ENCODE assay signal across 26 cellular contexts in the genomic region with DNA sequence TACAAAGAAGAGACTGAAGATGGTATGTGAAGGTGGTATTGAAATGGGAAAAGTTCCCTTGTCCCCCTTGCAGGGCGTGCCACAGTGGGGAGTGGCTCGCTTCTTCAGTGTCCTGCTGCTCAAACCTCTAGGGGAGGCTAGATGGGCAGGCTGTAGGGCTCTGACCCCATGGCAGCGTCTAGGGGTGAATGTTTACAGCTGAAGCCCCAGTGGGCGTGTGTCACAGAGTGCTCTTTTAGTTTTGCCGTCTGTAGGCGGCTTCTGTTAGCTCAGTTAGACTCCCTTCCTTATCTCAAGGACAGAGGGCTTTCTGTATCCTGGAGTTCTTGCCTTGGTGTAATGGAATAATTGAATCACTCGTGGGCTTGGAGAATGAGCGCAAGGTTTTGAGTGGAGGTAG.
A peak's percentile ranks its signal among the peaks of the same experiment; 100 is the strongest.
DNase-seq lines count a peak whose midpoint lies in the region; ATAC-seq and TF ChIP-seq lines count a peak whose summit lies in the region.
"Had no signal": no experiment of that assay in that cellular context is flagged by ENCODE, and none has a peak within 500 bp of the region (broad histone marks: within the 10 kb centered on the region; RNA-seq: fewer than 3 reads in every experiment).

No MANE protein-coding gene starts in this region.

- no peaks in the 10 kb centered on the region for H3K36me3 Mint-ChIP-seq in activated naive CD4-positive, alpha-beta T cell treated with anti-CD3 and anti-CD28 coated beads for 36 hours (ENCODE audit: low read depth)
- H3K36me3 Mint-ChIP-seq: naive thymus-derived CD8-positive, alpha-beta T cell had no signal

- no peak overlapping the region for H3K4me3 Mint-ChIP-seq in activated naive CD4-positive, alpha-beta T cell treated with anti-CD3 and anti-CD28 coated beads for 36 hours
- H3K4me3 Mint-ChIP-seq: activated CD4-positive, alpha-beta memory T cell treated with anti-CD3 and anti-CD28 coated beads for 36 hours; dendritic cell treated with granulocyte-macrophage colony-stimulating factor and Interleukin-4, amounts not matched to agents 40 ng/mL and 50 ng/mL, for 4 days; IgD-negative memory B cell; naive thymus-derived CD8-positive, alpha-beta T cell; T-helper 2 cell treated with Interferon-gamma antibody and Interleukin-4, amounts not matched to agents 5 μg/mL and 100 μg/mL, for 36 hours had no signal

- no peak overlapping the region for H2AFZ ChIP-seq in hepatocyte

- CTCF ChIA-PET in activated naive CD4-positive, alpha-beta T cell treated with anti-CD3 and anti-CD28 coated beads for 36 hours (lab: Charles Lee) = interaction anchor here (0.5 kb wide), 1 partner anchor 1727 kb away, joined by 3 read pairs; no protein-coding TSS in a partner anchor

- H3K27me3 ChIP-seq in hepatocyte (no peaks in the 10 kb centered on the region), gastroesophageal sphincter (no peaks in the 10 kb centered on the region)
- H3K27me3 ChIP-seq: cardiac muscle cell, MG63 had no signal

- ATAC-seq in sciatic nerve (peak; percentile 71), gastroesophageal sphincter (no peak)
- ATAC-seq: naive thymus-derived CD8-positive, alpha-beta T cell had no signal

- peaks cover 14% of the 10 kb centered on the region for H3K4me1 Mint-ChIP-seq in activated naive CD4-positive, alpha-beta T cell treated with anti-CD3 and anti-CD28 coated beads for 36 hours (ENCODE audit: low read depth)

- H3K4me2 ChIP-seq in hepatocyte = no peak overlapping the region
- H3K4me2 ChIP-seq: SK-N-SH had no signal

- H3K27ac Mint-ChIP-seq in activated naive CD4-positive, alpha-beta T cell treated with anti-CD3 and anti-CD28 coated beads for 36 hours = no peak overlapping the region
- H3K27ac Mint-ChIP-seq: activated CD4-positive, alpha-beta memory T cell treated with anti-CD3 and anti-CD28 coated beads for 36 hours; dendritic cell treated with granulocyte-macrophage colony-stimulating factor and Interleukin-4, amounts not matched to agents 40 ng/mL and 50 ng/mL, for 4 days; IgD-negative memory B cell; T-helper 2 cell treated with Interferon-gamma antibody and Interleukin-4, amounts not matched to agents 5 μg/mL and 100 μg/mL, for 36 hours had no signal

- H3K9me2 ChIP-seq in hepatocyte (replicated peaks; ENCODE audit: insufficient read depth) = no peaks in the 10 kb centered on the region
- H3K9me2 ChIP-seq: SK-N-SH had no signal

- H3K27ac ChIP-seq in hepatocyte = peak overlapping the region; percentile 59
- no peak overlapping the region for H3K27ac ChIP-seq in gastroesophageal sphincter
- H3K27ac ChIP-seq: cardiac muscle cell, thoracic aorta had no signal

- H3K36me3 ChIP-seq in hepatocyte (replicated peaks; ENCODE audit: insufficient read depth, low read depth) (no peaks in the 10 kb centered on the region), gastroesophageal sphincter (no peaks in the 10 kb centered on the region)
- H3K36me3 ChIP-seq: cardiac muscle cell, MG63, thoracic aorta had no signal

- no peak for TF ChIP-seq POLR2A in gastroesophageal sphincter (IDR thresholded peaks at IDR 0.05)

- no peaks in the 10 kb centered on the region for H3K9me3 ChIP-seq in hepatocyte (ENCODE audit: low read depth)
- no peaks in the 10 kb centered on the region for H3K9me3 ChIP-seq in gastroesophageal sphincter
- H3K9me3 ChIP-seq: Caco-2, MG63, SK-N-SH, thoracic aorta had no signal

- peak; percentile 21 for DNase-seq in ELF-1 (ENCODE audit: low read depth, low spot score)
- DNase-seq in UCSD-AML1 (lab: John Stamatoyannopoulos, UW; ENCODE audit: unreplicated experiment) = peak; percentile 34
- DNase-seq in hepatocyte (ENCODE audit: low spot score) = no peak
- DNase-seq in sciatic nerve (ENCODE audit: low spot score) = no peak
- no peak for DNase-seq in activated naive CD4-positive, alpha-beta T cell treated with anti-CD3 and anti-CD28 coated beads for 36 hours
- DNase-seq in GM13976 (ENCODE audit: low spot score) = no peak
- no peak for DNase-seq in NCI-H1436 treated with DMSO at 0.1 percent for 48 hours (lab: John Stamatoyannopoulos, UW)
- DNase-seq: activated CD4-positive, alpha-beta memory T cell treated with anti-CD3 and anti-CD28 coated beads for 36 hours; activated gamma-delta T cell treated with Interleukin-2 at 50 U/mL for 16 hours; activated T-cell treated with anti-CD3 and anti-CD28 coated beads for 4 hours; Caco-2; EL; head of caudate nucleus; left colon; MG63; naive thymus-derived CD8-positive, alpha-beta T cell; NCI-H1436; NCI-H524; SK-N-SH; stimulated activated naive CD4-positive, alpha-beta T cell had no signal

- TF ChIP-seq CTCF in hepatocyte (IDR thresholded peaks at IDR 0.05; ENCODE audit: poor library complexity) (no peak), gastroesophageal sphincter (IDR thresholded peaks at IDR 0.05) (no peak), GM13976 (IDR thresholded peaks at IDR 0.05; ENCODE audit: borderline replicate concordance, control extremely low read depth, extremely low read depth, insufficient read depth, missing control alignments) (no peak)

- in situ Hi-C loops in GM13976 (cut with MboI; ENCODE audit: low sequenced_read_pairs, unreplicated experiment) = no loop called here

- 68% methylated on average over 8 of the region's 8 CpGs for WGBS in hepatocyte (ENCODE audit: low lambda C conversion rate, missing lambda C conversion rate)
- WGBS in gastroesophageal sphincter (ENCODE audit: low coverage in 1 of 2), 2 donors = 74 to 93% methylated on average over 4 to 6 of the region's 8 CpGs

- peaks cover 2% of the 10 kb centered on the region for H3K9me3 Mint-ChIP-seq in activated naive CD4-positive, alpha-beta T cell treated with anti-CD3 and anti-CD28 coated beads for 36 hours
- H3K9me3 Mint-ChIP-seq: activated CD4-positive, alpha-beta memory T cell treated with anti-CD3 and anti-CD28 coated beads for 36 hours; dendritic cell treated with granulocyte-macrophage colony-stimulating factor and Interleukin-4, amounts not matched to agents 40 ng/mL and 50 ng/mL, for 4 days; IgD-negative memory B cell; naive thymus-derived CD8-positive, alpha-beta T cell; T-helper 2 cell treated with Interferon-gamma antibody and Interleukin-4, amounts not matched to agents 5 μg/mL and 100 μg/mL, for 36 hours had no signal

- peaks cover 18% of the 10 kb centered on the region for H3K4me1 ChIP-seq in hepatocyte (ENCODE audit: insufficient read depth)
- peaks cover 0 to 17% (median 0%) of the 10 kb centered on the region in 3 donors for H3K4me1 ChIP-seq in gastroesophageal sphincter

- H3K27me3 Mint-ChIP-seq in activated naive CD4-positive, alpha-beta T cell treated with anti-CD3 and anti-CD28 coated beads for 36 hours (ENCODE audit: low read depth) = no peaks in the 10 kb centered on the region
- H3K27me3 Mint-ChIP-seq: activated CD4-positive, alpha-beta memory T cell treated with anti-CD3 and anti-CD28 coated beads for 36 hours; dendritic cell treated with granulocyte-macrophage colony-stimulating factor and Interleukin-4, amounts not matched to agents 40 ng/mL and 50 ng/mL, for 4 days; IgD-negative memory B cell; naive thymus-derived CD8-positive, alpha-beta T cell had no signal

- no peaks in the 10 kb centered on the region for H4K20me1 ChIP-seq in hepatocyte (ENCODE audit: insufficient read depth, poor library complexity, severe bottlenecking)

- intact Hi-C loops in sciatic nerve (cut with DNase I) = no loop called here
- intact Hi-C loops in activated naive CD4-positive, alpha-beta T cell treated with anti-CD3 and anti-CD28 coated beads for 36 hours (cut with micrococcal nuclease) = no loop called here

- H3K79me2 ChIP-seq in hepatocyte = peaks cover 2% of the 10 kb centered on the region

- H3K4me3 ChIP-seq in hepatocyte = no peak overlapping the region
- H3K4me3 ChIP-seq in gastroesophageal sphincter = no peak overlapping the region
- H3K4me3 ChIP-seq: cardiac muscle cell, MG63, thoracic aorta had no signal

- no peak for TF ChIP-seq EP300 in gastroesophageal sphincter (IDR thresholded peaks at IDR 0.05)

Comparison
In these comparisons a context has a peak if more than half of its experiments do, and no peak if none do; other contexts are left out.
1. DNase-seq: peak in ELF-1 (single experiment) and UCSD-AML1 (single experiment); none in hepatocyte (single experiment), sciatic nerve (single experiment), activated naive CD4-positive, alpha-beta T cell treated with anti-CD3 and anti-CD28 coated beads for 36 hours (single experiment), GM13976 (single experiment) and NCI-H1436 treated with DMSO at 0.1 percent for 48 hours (single experiment).